ENCODE assay signal across 4 cellular contexts in genomic region chr6:144676310-144676709, GRCh38.
TF ChIP-seq lines count a peak whose summit lies in the region.

No MANE protein-coding gene starts in this region.

TF ChIP-seq in A549, 52 proteins besides CTCF, POLR2A, EP300 and RAD21:
- TF ChIP-seq MAFK (IDR thresholded peaks at IDR 0.05; ENCODE audit: partially characterized antibody): peak; percentile 74

TF ChIP-seq in IMR-90, 13 proteins besides CTCF, POLR2A, EP300 and RAD21:
- peak; percentile 73 for TF ChIP-seq MAFK (IDR thresholded peaks at IDR 0.05; ENCODE audit: low read depth, low read length)
TF ChIP-seq in IMR-90: peak in this region for 1; not testable (repeated sequence) for 12.

TF ChIP-seq in K562, 482 proteins besides CTCF, POLR2A, EP300 and RAD21:
- TF ChIP-seq ZNF316 (IDR thresholded peaks at IDR 0.05) (peak; percentile 85), C11orf30 (IDR thresholded peaks at IDR 0.05; ENCODE audit: low read depth) (peak; percentile 63; the same call in 1 of the 2 replicates), MAFG (tag; conservative IDR thresholded peaks at IDR 0.05) (peak; percentile 55), MAFF (IDR thresholded peaks at IDR 0.05; ENCODE audit: low read length) (peak; percentile 35)

TF ChIP-seq in HepG2, 621 proteins besides CTCF, POLR2A, EP300 and RAD21:
- TF ChIP-seq MAFK (conservative IDR thresholded peaks at IDR 0.05 in 1 of 2, IDR thresholded peaks at IDR 0.05 in 1 of 2; ENCODE audit: low read length in 2 of 2) (peak; percentile 57 to 81; a peak in 3 of 4 replicates), MAFF (IDR thresholded peaks at IDR 0.05; ENCODE audit: low read depth, low read length) (peak; percentile 76)
